In the genomic region with DNA sequence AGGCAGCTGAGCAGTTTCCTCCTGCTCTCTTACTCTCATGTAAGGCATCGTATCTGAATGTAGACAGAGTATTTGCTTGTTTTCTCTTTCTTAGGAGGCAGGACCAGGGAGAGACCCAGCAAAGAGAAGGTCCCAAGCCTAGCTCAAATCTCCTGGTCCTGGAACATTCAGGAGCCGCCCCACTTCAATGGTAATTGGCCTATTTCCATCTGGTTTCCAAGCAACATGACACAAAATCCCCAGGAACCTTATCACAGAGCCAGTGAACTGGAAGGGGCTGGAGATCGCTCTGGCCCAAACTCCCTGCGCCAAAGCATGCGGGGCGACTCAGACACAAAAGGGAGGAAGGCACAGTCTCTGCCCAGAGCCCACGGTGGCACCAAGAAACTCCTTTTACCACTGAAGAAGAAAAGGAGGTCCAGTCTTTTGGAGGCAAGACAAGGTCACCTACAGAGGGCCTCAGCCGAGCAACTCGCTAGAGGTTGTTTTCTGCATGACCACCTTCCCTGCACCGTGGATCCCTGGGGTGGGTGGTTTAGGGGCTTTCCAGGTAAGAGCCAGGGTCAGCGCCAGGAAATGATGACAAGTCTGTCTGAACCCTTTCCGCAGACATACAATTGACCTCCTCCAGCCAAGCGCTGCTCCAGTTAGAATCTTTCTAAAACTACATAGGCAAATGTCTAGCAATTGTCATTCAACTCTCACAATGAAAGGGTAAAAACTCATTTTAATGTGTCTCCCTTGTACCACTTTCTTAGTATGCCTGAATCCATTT, we compare ENCODE assay signal across 9 cellular contexts.
A peak's percentile ranks its signal among the peaks of the same experiment; 100 is the strongest.
DNase-seq lines count a peak whose midpoint lies in the region; ATAC-seq and TF ChIP-seq lines count a peak whose summit lies in the region.
"Had no signal": no experiment of that assay in that cellular context is flagged by ENCODE, and none has a peak within 500 bp of the region (broad histone marks: within the 10 kb centered on the region; RNA-seq: fewer than 3 reads in every experiment).

No MANE protein-coding gene starts in this region.

- H3K79me1 ChIP-seq in neuronal stem cell (ENCODE audit: low read depth, low read length): no peaks in the 10 kb centered on the region

- H3K4me2 ChIP-seq in neuronal stem cell (ENCODE audit: insufficient read depth, low read length, poor library complexity, severe bottlenecking): no peak overlapping the region

- H4K8ac ChIP-seq in neuronal stem cell (ENCODE audit: low read depth, low read length): no peak overlapping the region

- DNase-seq in GM12864 (ENCODE audit: low read depth) (peak; percentile 24), cerebellar cortex (ENCODE audit: low spot score) (peak; percentile 90), neuronal stem cell (ENCODE audit: low spot score) (no peak), Peyer's patch (no peak), left colon (no peak)
- no peak for DNase-seq in stimulated activated CD4-positive, alpha-beta T cell treated with anti-CD3 and anti-CD28 coated beads, Interleukin-4, amount 100 ng/mL, for 4 hours
- DNase-seq: dermis blood vessel endothelial cell had no signal

- H2BK5ac ChIP-seq in neuronal stem cell (ENCODE audit: low read length): peak overlapping the region; percentile 66

- H2BK120ac ChIP-seq in neuronal stem cell (ENCODE audit: low read depth, low read length): peak overlapping the region; percentile 4

- peak; percentile 17; the same call in 1 of the 2 replicates for TF ChIP-seq EP300 in Ishikawa (IDR thresholded peaks at IDR 0.05; ENCODE audit: borderline replicate concordance)

- H3K9me3 ChIP-seq in neuronal stem cell (replicated peaks in 1 of 2; ENCODE audit: control insufficient read depth in 2 of 2, insufficient read depth in 1 of 2, low read depth in 1 of 2, low read length in 2 of 2) (no peaks in the 10 kb centered on the region), Peyer's patch (no peaks in the 10 kb centered on the region)

- no peak overlapping the region for H3K4ac ChIP-seq in neuronal stem cell (ENCODE audit: low read length)

- H4K91ac ChIP-seq in neuronal stem cell (ENCODE audit: low read depth, low read length, poor library complexity): peak overlapping the region; percentile 16

- peaks cover 14 to 39% of the 10 kb centered on the region in 2 donors for H3K4me1 ChIP-seq in neuronal stem cell (ENCODE audit: control insufficient read depth in 2 of 2, insufficient read depth in 1 of 2, low read depth in 1 of 2, low read length in 2 of 2)
- H3K4me1 ChIP-seq in Peyer's patch: peaks cover 0 to 8% (median 0%) of the 10 kb centered on the region in 4 donors

- peak overlapping the region; percentile 52 for H3K27ac ChIP-seq in neuronal stem cell (replicated peaks; ENCODE audit: low read length)
- H3K27ac ChIP-seq in Peyer's patch: no peak overlapping the region

- no peak overlapping the region for H3K23ac ChIP-seq in neuronal stem cell (ENCODE audit: low read depth, low read length, poor library complexity)

- peak overlapping the region; percentile 44 for H2BK15ac ChIP-seq in neuronal stem cell (ENCODE audit: low read length)

- ATAC-seq in left colon: no peak
- ATAC-seq in GM18505 (IDR thresholded peaks at IDR 0.05; ENCODE audit: unreplicated experiment): no peak

- peak overlapping the region; percentile 60 for H2AFZ ChIP-seq in neuronal stem cell (ENCODE audit: low read length)

- intact Hi-C loops in left colon (cut with DNase I, micrococcal nuclease): no loop called here

- H2AK5ac ChIP-seq in neuronal stem cell (ENCODE audit: low read depth, low read length): peak overlapping the region; percentile 22

- H3K14ac ChIP-seq in neuronal stem cell (ENCODE audit: low read length): no peak overlapping the region

- no peak for TF ChIP-seq RAD21 in Ishikawa (IDR thresholded peaks at IDR 0.05; ENCODE audit: low read depth)

- no peak overlapping the region for H2BK12ac ChIP-seq in neuronal stem cell (ENCODE audit: low read length)

- TF ChIP-seq POLR2A in Peyer's patch (IDR thresholded peaks at IDR 0.05) (no peak), GM18505 (IDR thresholded peaks at IDR 0.05; ENCODE audit: borderline replicate concordance, extremely low read depth, insufficient read depth, insufficient read length) (no peak)

- H3K4me3 ChIP-seq in GM12864 (ENCODE audit: low read depth, low read length) (no peak overlapping the region), neuronal stem cell (ENCODE audit: low read length in 2 of 2) (no peak overlapping the region), Peyer's patch (no peak overlapping the region)

- H3K27me3 ChIP-seq in neuronal stem cell (ENCODE audit: control insufficient read depth in 3 of 3, insufficient read depth in 3 of 3, low read depth in 1 of 3, low read length in 3 of 3) (no peaks in the 10 kb centered on the region), Peyer's patch (no peaks in the 10 kb centered on the region)

- WGBS in neuronal stem cell (ENCODE audit: extremely low coverage in 2 of 2, insufficient read length in 2 of 2, insufficient replicate concordance in 1 of 2), 2 donors: no CpG with 5 or more reads among the region's 13 CpGs

- H3K18ac ChIP-seq in neuronal stem cell (ENCODE audit: low read length): peak overlapping the region; percentile 76

- no peaks in the 10 kb centered on the region for H3K36me3 ChIP-seq in neuronal stem cell (replicated peaks in 1 of 2; ENCODE audit: control insufficient read depth in 2 of 2, insufficient read depth in 2 of 2, low read length in 2 of 2)
- H3K36me3 ChIP-seq in Peyer's patch: no peaks in the 10 kb centered on the region

- no peak for TF ChIP-seq CTCF in GM12864 (IDR thresholded peaks at IDR 0.05; ENCODE audit: low read depth, low read length, missing control alignments)
- TF ChIP-seq CTCF in Peyer's patch (IDR thresholded peaks at IDR 0.05): no peak

- no peak overlapping the region for H3K9ac ChIP-seq in neuronal stem cell (ENCODE audit: low read depth, low read length, poor library complexity)

TF ChIP-seq in Ishikawa, 13 proteins besides CTCF, POLR2A, EP300 and RAD21:
- TF ChIP-seq ZBTB7A (IDR thresholded peaks at IDR 0.05; ENCODE audit: low read depth) (no peak), FOXM1 (IDR thresholded peaks at IDR 0.05; ENCODE audit: borderline replicate concordance, low read depth) (no peak), NFIC (IDR thresholded peaks at IDR 0.05) (peak; percentile 68), YY1 (IDR thresholded peaks at IDR 0.05; ENCODE audit: low read depth) (peak; percentile 42; the same call in 1 of the 2 replicates), TEAD4 (IDR thresholded peaks at IDR 0.05) (no peak; the same call in 1 of the 2 replicates), CEBPB (IDR thresholded peaks at IDR 0.05) (no peak), CREB1 (IDR thresholded peaks at IDR 0.05; ENCODE audit: low read depth) (0 out of 2 replicates have a peak, but pooled peaks have one; percentile 3), TAF1 (IDR thresholded peaks at IDR 0.05; ENCODE audit: low read depth) (no peak), TCF12 (IDR thresholded peaks at IDR 0.05; ENCODE audit: low read depth) (0 out of 2 replicates have a peak, but pooled peaks have one; percentile 42), EGR1 (IDR thresholded peaks at IDR 0.05) (no peak)
- TF ChIP-seq, protein P1, sequence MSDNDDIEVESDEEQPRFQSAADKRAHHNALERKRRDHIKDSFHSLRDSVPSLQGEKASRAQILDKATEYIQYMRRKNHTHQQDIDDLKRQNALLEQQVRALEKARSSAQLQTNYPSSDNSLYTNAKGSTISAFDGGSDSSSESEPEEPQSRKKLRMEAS (IDR thresholded peaks at IDR 0.05): peak; percentile 74
- TF ChIP-seq, protein P2, sequence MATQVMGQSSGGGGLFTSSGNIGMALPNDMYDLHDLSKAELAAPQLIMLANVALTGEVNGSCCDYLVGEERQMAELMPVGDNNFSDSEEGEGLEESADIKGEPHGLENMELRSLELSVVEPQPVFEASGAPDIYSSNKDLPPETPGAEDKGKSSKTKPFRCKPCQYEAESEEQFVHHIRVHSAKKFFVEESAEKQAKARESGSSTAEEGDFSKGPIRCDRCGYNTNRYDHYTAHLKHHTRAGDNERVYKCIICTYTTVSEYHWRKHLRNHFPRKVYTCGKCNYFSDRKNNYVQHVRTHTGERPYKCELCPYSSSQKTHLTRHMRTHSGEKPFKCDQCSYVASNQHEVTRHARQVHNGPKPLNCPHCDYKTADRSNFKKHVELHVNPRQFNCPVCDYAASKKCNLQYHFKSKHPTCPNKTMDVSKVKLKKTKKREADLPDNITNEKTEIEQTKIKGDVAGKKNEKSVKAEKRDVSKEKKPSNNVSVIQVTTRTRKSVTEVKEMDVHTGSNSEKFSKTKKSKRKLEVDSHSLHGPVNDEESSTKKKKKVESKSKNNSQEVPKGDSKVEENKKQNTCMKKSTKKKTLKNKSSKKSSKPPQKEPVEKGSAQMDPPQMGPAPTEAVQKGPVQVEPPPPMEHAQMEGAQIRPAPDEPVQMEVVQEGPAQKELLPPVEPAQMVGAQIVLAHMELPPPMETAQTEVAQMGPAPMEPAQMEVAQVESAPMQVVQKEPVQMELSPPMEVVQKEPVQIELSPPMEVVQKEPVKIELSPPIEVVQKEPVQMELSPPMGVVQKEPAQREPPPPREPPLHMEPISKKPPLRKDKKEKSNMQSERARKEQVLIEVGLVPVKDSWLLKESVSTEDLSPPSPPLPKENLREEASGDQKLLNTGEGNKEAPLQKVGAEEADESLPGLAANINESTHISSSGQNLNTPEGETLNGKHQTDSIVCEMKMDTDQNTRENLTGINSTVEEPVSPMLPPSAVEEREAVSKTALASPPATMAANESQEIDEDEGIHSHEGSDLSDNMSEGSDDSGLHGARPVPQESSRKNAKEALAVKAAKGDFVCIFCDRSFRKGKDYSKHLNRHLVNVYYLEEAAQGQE (IDR thresholded peaks at IDR 0.05; ENCODE audit: low read depth): no peak
- TF ChIP-seq, protein P3, sequence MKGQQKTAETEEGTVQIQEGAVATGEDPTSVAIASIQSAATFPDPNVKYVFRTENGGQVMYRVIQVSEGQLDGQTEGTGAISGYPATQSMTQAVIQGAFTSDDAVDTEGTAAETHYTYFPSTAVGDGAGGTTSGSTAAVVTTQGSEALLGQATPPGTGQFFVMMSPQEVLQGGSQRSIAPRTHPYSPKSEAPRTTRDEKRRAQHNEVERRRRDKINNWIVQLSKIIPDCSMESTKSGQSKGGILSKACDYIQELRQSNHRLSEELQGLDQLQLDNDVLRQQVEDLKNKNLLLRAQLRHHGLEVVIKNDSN (IDR thresholded peaks at IDR 0.05): no peak
TF ChIP-seq in Ishikawa: peak in this region for 5.

Comparison
In these comparisons a context has a peak if more than half of its experiments do, and no peak if none do; other contexts are left out.
1. DNase-seq: peak in GM12864 (single experiment) and cerebellar cortex (single experiment); none in neuronal stem cell (single experiment), Peyer's patch (0 of 3), stimulated activated CD4-positive, alpha-beta T cell treated with anti-CD3 and anti-CD28 coated beads, Interleukin-4, amount 100 ng/mL, for 4 hours (0 of 2) and left colon (0 of 2).